Comparison of ENCODE assay signal across 31 cellular contexts in the genomic region with DNA sequence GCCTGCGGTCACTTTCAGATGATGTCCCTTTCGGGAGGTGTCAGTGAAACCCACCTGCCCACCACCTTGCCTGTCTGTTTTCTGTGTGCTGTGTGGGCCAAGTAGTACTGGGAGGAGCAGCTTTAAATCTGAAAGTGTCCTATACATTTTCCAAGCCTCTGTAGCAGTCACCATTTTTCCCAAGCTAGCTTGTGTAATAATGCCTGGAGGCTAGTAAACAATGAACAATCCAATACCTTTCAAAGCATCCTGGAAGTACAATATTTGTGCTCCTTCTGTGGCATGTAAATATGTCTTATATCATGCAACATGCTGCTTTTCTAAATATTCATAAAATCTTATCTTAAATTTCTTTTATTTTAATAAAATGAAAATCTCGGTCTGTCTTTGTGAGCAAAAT.
"Had no signal": no experiment of that assay in that cellular context is flagged by ENCODE, and none has a peak within 500 bp of the region (broad histone marks: within the 10 kb centered on the region; RNA-seq: fewer than 3 reads in every experiment).

No MANE protein-coding gene starts in this region.

- H3K4me2 ChIP-seq: neural progenitor cell, smooth muscle cell had no signal

- H3K27ac ChIP-seq: brain microvascular endothelial cell, esophagus muscularis mucosa, foreskin keratinocyte, lower lobe of right lung, neural progenitor cell, parathyroid adenoma, psoas muscle, right atrium auricular region, upper lobe of left lung, vagina had no signal

- H3K36me3 ChIP-seq: brain microvascular endothelial cell, esophagus muscularis mucosa, lower lobe of right lung, neural progenitor cell, right atrium auricular region, upper lobe of left lung, vagina had no signal

- H3K79me2 ChIP-seq: parathyroid adenoma had no signal

- ATAC-seq: activated T-cell treated with anti-CD3 and anti-CD28 coated beads, Interleukin-2, amount 50 U/mL, for 72 hours; foreskin keratinocyte; left lobe of liver; lower lobe of right lung; natural killer cell; psoas muscle; stimulated activated memory B cell treated with anti-CD40 and anti-IgM and Interleukin-4, amounts not matched to agents 10 μg/mL and 1 μg/mL and 100 μg/mL, for 72 hours; stimulated activated naive CD8-positive, alpha-beta T cell treated with anti-CD3 and anti-CD28 coated beads, Interleukin-15, amount 100 ng/mL, for 72 hours had no signal

- H3K27me3 ChIP-seq: brain microvascular endothelial cell, foreskin keratinocyte, neural progenitor cell, right atrium auricular region, upper lobe of left lung, vagina had no signal

- H3K4me1 ChIP-seq: esophagus muscularis mucosa, foreskin keratinocyte, lower lobe of right lung, parathyroid adenoma, psoas muscle, right atrium auricular region, upper lobe of left lung, vagina had no signal

- H2AFZ ChIP-seq: neural progenitor cell, parathyroid adenoma had no signal

- H3K9me3 ChIP-seq: esophagus muscularis mucosa, lower lobe of right lung, psoas muscle, right atrium auricular region, upper lobe of left lung, vagina had no signal

- H3K4me3 ChIP-seq: esophagus muscularis mucosa, lower lobe of right lung, neural progenitor cell, psoas muscle, right atrium auricular region, smooth muscle cell, upper lobe of left lung, vagina had no signal

- DNase-seq: activated B cell treated with CpG ODN at 0.5 μM for 24 hours; activated CD4-positive, alpha-beta T cell treated with anti-CD3 and anti-CD28 coated beads, Interleukin-2, amount 50 U/mL, for 4 hours; activated effector memory CD4-positive, alpha-beta T cell treated with Interleukin-2 at 50 U/mL for 16 hours; activated naive CD4-positive, alpha-beta T cell treated with anti-CD3 and anti-CD28 coated beads for 36 hours; activated naive CD8-positive, alpha-beta T cell treated with anti-CD3 and anti-CD28 coated beads for 36 hours; activated T-cell treated with anti-CD3 and anti-CD28 coated beads for 4 hours; activated T-cell treated with anti-CD3 and anti-CD28 coated beads, Interleukin-2, amount 50 U/mL, for 72 hours; brain microvascular endothelial cell; central memory CD4-positive, alpha-beta T cell; endodermal cell; kidney glomerular epithelial cell; lower lobe of right lung; mesendoderm; natural killer cell; occipital lobe; psoas muscle; stimulated activated CD4-positive, alpha-beta T cell treated with anti-CD3 and anti-CD28 coated beads, Interleukin-1b, Interleukin-23, amount 100 ng/mL, for 48 hours; stimulated activated CD4-positive, alpha-beta T cell treated with anti-CD3 and anti-CD28 coated beads, Interleukin-4, amount 100 ng/mL, for 4 hours; stimulated activated CD8-positive, alpha-beta memory T cell treated with anti-CD3 and anti-CD28 coated beads, Interleukin-4, amount 100 ng/mL, for 48 hours; stimulated activated naive CD8-positive, alpha-beta T cell treated with anti-CD3 and anti-CD28 coated beads, Interleukin-15, amount 100 ng/mL, for 72 hours; substantia nigra; upper lobe of left lung had no signal
